ENCODE assay signal across 13 cellular contexts in genomic region chr1:161693020-161693712, GRCh38. TPM values are rescaled to one million over a fixed set of nuclear protein-coding genes. Genes with fewer than 3 reads are reported as not detected.
"Had no signal": no experiment of that assay in that cellular context is flagged by ENCODE, and none has a peak within 500 bp of the region (broad histone marks: within the 10 kb centered on the region; RNA-seq: fewer than 3 reads in every experiment).

No MANE protein-coding gene starts in this region.

RNA-seq across cellular contexts. Expression of gene FCRLA, which starts 13.9 kb away (rescaled TPM):
- total RNA-seq: left lobe of liver, left ventricle myocardium superior, lung microvascular endothelial cell, neural crest cell, occipital lobe, progenitor cell of endocrine pancreas, pulmonary artery endothelial cell, renal cortical epithelial cell, smooth muscle cell, thyroid gland, vagina had no signal
- polyA plus RNA-seq: smooth muscle cell, urinary bladder had no signal

RNA-seq across cellular contexts. Expression of gene FCRLB, which starts 28.2 kb away (rescaled TPM):
- total RNA-seq: vagina had no signal

RNA-seq across cellular contexts. Expression of gene FCGR2B, which starts 30.2 kb away (rescaled TPM):
- total RNA-seq: lung microvascular endothelial cell, neural crest cell, pulmonary artery endothelial cell, renal cortical epithelial cell, smooth muscle cell had no signal
- polyA plus RNA-seq: keratinocyte, smooth muscle cell had no signal
